Comparison of ENCODE assay signal across 1 cellular context in the genomic region with DNA sequence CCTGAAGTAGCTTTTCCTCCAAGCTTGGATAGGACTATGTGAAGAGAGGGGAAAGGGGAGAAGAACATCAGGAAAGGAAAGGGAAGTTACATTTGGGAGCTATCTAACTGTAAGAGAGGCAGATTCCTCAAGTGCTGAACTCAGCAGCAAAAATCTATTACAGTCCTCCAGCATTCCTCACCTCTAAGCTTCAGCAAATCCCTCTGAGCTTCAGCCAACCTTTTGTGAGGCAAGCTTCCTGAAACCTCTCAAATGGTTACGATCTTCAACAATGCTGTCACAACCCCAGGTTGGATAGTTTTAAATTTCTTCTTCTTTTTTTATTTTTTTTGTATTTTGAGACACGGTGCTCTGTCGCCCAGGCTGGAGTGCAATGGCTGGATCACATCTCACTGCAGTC.
TF ChIP-seq lines count a peak whose summit lies in the region.

No MANE protein-coding gene starts in this region.

TF ChIP-seq in WTC11, 78 proteins besides CTCF, POLR2A, EP300 and RAD21 (continued from another document):
- TF ChIP-seq, protein P1, sequence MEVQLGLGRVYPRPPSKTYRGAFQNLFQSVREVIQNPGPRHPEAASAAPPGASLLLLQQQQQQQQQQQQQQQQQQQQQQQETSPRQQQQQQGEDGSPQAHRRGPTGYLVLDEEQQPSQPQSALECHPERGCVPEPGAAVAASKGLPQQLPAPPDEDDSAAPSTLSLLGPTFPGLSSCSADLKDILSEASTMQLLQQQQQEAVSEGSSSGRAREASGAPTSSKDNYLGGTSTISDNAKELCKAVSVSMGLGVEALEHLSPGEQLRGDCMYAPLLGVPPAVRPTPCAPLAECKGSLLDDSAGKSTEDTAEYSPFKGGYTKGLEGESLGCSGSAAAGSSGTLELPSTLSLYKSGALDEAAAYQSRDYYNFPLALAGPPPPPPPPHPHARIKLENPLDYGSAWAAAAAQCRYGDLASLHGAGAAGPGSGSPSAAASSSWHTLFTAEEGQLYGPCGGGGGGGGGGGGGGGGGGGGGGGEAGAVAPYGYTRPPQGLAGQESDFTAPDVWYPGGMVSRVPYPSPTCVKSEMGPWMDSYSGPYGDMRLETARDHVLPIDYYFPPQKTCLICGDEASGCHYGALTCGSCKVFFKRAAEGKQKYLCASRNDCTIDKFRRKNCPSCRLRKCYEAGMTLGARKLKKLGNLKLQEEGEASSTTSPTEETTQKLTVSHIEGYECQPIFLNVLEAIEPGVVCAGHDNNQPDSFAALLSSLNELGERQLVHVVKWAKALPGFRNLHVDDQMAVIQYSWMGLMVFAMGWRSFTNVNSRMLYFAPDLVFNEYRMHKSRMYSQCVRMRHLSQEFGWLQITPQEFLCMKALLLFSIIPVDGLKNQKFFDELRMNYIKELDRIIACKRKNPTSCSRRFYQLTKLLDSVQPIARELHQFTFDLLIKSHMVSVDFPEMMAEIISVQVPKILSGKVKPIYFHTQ (CRISPR knock-in tag; IDR thresholded peaks at IDR 0.05), result no peak
- TF ChIP-seq TEAD1 (CRISPR knock-in tag; IDR thresholded peaks at IDR 0.05), result no peak
- no peak for TF ChIP-seq ZNF138 (CRISPR knock-in tag; conservative IDR thresholded peaks at IDR 0.05)
- no peak for TF ChIP-seq ZNF423 (CRISPR knock-in tag; IDR thresholded peaks at IDR 0.05)
- TF ChIP-seq, protein P2, sequence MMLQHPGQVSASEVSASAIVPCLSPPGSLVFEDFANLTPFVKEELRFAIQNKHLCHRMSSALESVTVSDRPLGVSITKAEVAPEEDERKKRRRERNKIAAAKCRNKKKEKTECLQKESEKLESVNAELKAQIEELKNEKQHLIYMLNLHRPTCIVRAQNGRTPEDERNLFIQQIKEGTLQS (CRISPR knock-in tag; conservative IDR thresholded peaks at IDR 0.05), result no peak
- TF ChIP-seq, protein P3, sequence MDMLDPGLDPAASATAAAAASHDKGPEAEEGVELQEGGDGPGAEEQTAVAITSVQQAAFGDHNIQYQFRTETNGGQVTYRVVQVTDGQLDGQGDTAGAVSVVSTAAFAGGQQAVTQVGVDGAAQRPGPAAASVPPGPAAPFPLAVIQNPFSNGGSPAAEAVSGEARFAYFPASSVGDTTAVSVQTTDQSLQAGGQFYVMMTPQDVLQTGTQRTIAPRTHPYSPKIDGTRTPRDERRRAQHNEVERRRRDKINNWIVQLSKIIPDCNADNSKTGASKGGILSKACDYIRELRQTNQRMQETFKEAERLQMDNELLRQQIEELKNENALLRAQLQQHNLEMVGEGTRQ (CRISPR knock-in tag; IDR thresholded peaks at IDR 0.05), result no peak
- TF ChIP-seq CREM (CRISPR knock-in tag; IDR thresholded peaks at IDR 0.05), result no peak
- TF ChIP-seq NFE2L1 (CRISPR knock-in tag; IDR thresholded peaks at IDR 0.05), result no peak
- no peak for TF ChIP-seq FOXK1 (CRISPR knock-in tag; IDR thresholded peaks at IDR 0.05)
- no peak for TF ChIP-seq ZNF396 (CRISPR knock-in tag; IDR thresholded peaks at IDR 0.05; ENCODE audit: borderline replicate concordance)
TF ChIP-seq in WTC11: peak in this region for 0.
